In genomic region chr1:52059326-52059725, GRCh38 we compare ENCODE assay signal across 11 cellular contexts. TPM values are rescaled to one million over a fixed set of nuclear protein-coding genes. Genes with fewer than 3 reads are reported as not detected.
DNase-seq lines count a peak whose midpoint lies in the region; ATAC-seq lines count a peak whose summit lies in the region.
"Had no signal": no experiment of that assay in that cellular context is flagged by ENCODE, and none has a peak within 500 bp of the region (broad histone marks: within the 10 kb centered on the region; RNA-seq: fewer than 3 reads in every experiment).

No MANE protein-coding gene starts in this region.

- DNase-seq in astrocyte of the hippocampus (ENCODE audit: low read depth, low spot score) (peak; percentile 50), mesendoderm (peak; percentile 24), T-helper 9 cell (no peak)
- DNase-seq: activated CD8-positive, alpha-beta memory T cell treated with anti-CD3 and anti-CD28 coated beads, Interleukin-2, amount 50 U/mL, for 4 hours; left colon; NCI-H2171 treated with DMSO at 0.1 percent for 48 hours had no signal

- no peak overlapping the region for H3K18ac ChIP-seq in mesendoderm (ENCODE audit: low read length)

- H3K27ac Mint-ChIP-seq in stimulated activated memory B cell treated with anti-CD40 and anti-IgM and Interleukin-4, amounts not matched to agents 10 μg/mL and 1 μg/mL and 100 μg/mL, for 72 hours = no peak overlapping the region

- no peak overlapping the region for H3K4me3 ChIP-seq in BLaER1 treated with 17β-estradiol and CSF1 and Interleukin-3, amounts not matched to agents 10 nM and 100 nM
- no peak overlapping the region for H3K4me3 ChIP-seq in HUES6 (ENCODE audit: low read depth, low read length)
- H3K4me3 ChIP-seq in mesendoderm (ENCODE audit: low read length) = no peak overlapping the region

- H3K27me3 ChIP-seq in BLaER1 treated with 17β-estradiol and CSF1 and Interleukin-3, amounts not matched to agents 10 nM and 100 nM = no peaks in the 10 kb centered on the region
- H3K27me3 ChIP-seq in HUES6 (ENCODE audit: control insufficient read depth, insufficient read depth, low read length) (no peaks in the 10 kb centered on the region), mesendoderm (ENCODE audit: insufficient read depth, low read length, poor library complexity) (no peaks in the 10 kb centered on the region)

- no peaks in the 10 kb centered on the region for H3K27me3 Mint-ChIP-seq in stimulated activated memory B cell treated with anti-CD40 and anti-IgM and Interleukin-4, amounts not matched to agents 10 μg/mL and 1 μg/mL and 100 μg/mL, for 72 hours

- no peak overlapping the region for H4K5ac ChIP-seq in mesendoderm (ENCODE audit: low read length)

- H2BK5ac ChIP-seq in mesendoderm (ENCODE audit: low read length) = no peak overlapping the region

- no peak overlapping the region for H2BK15ac ChIP-seq in mesendoderm (replicated peaks; ENCODE audit: low read depth)

- H3K4me3 Mint-ChIP-seq in stimulated activated memory B cell treated with anti-CD40 and anti-IgM and Interleukin-4, amounts not matched to agents 10 μg/mL and 1 μg/mL and 100 μg/mL, for 72 hours = no peak overlapping the region

- peak overlapping the region in 1 of 11 experiments; percentile 27; a peak in 1 of 22 replicates for H3K9ac ChIP-seq in BLaER1 treated with 17β-estradiol and CSF1 and Interleukin-3, amounts not matched to agents 10 nM and 100 nM
- H3K9ac ChIP-seq in HUES6 (ENCODE audit: low read length) = no peak overlapping the region
- H3K9ac ChIP-seq in mesendoderm (ENCODE audit: low read length) = no peak overlapping the region

- H3K4me2 ChIP-seq in BLaER1 treated with 17β-estradiol and CSF1 and Interleukin-3, amounts not matched to agents 10 nM and 100 nM = peak overlapping the region; percentile 73 to 97 (median 91); a peak in 20 of 22 replicates
- no peak overlapping the region for H3K4me2 ChIP-seq in mesendoderm (ENCODE audit: low read length)

- H4K20me1 ChIP-seq in BLaER1 treated with 17β-estradiol and CSF1 and Interleukin-3, amounts not matched to agents 10 nM and 100 nM = peaks cover 40 to 72% (median 62%) of the 10 kb centered on the region in 11 experiments; a peak in 19 of 22 replicates

- peaks cover 32% of the 10 kb centered on the region for H3K79me2 ChIP-seq in mesendoderm (ENCODE audit: control insufficient read depth, insufficient read depth, low read length)

- no peaks in the 10 kb centered on the region for H3K9me3 ChIP-seq in BLaER1 treated with 17β-estradiol and CSF1 and Interleukin-3, amounts not matched to agents 10 nM and 100 nM (replicated peaks in 1 of 11)
- H3K9me3 ChIP-seq in HUES6 (ENCODE audit: control insufficient read depth, insufficient read depth, low read depth, low read length) = no peaks in the 10 kb centered on the region

- no peak overlapping the region for H3K4ac ChIP-seq in mesendoderm (ENCODE audit: low read depth, low read length)

- peak overlapping the region in 1 of 11 experiments; percentile 98; a peak in 1 of 22 replicates for H3K27ac ChIP-seq in BLaER1 treated with 17β-estradiol and CSF1 and Interleukin-3, amounts not matched to agents 10 nM and 100 nM
- H3K27ac ChIP-seq in HUES6 (ENCODE audit: low read depth, low read length) (peak overlapping the region; percentile 32; the same call in 1 of the 2 replicates), mesendoderm (ENCODE audit: low read depth, low read length) (no peak overlapping the region)

- no peak overlapping the region for H3K23ac ChIP-seq in mesendoderm (ENCODE audit: low read length)

- H3K9me3 Mint-ChIP-seq in stimulated activated memory B cell treated with anti-CD40 and anti-IgM and Interleukin-4, amounts not matched to agents 10 μg/mL and 1 μg/mL and 100 μg/mL, for 72 hours = no peaks in the 10 kb centered on the region

- peaks cover 14% of the 10 kb centered on the region for H3K79me1 ChIP-seq in mesendoderm (ENCODE audit: low read length)

- no peak overlapping the region for H4K8ac ChIP-seq in mesendoderm (ENCODE audit: low read depth, low read length)

- H3K4me1 Mint-ChIP-seq in stimulated activated memory B cell treated with anti-CD40 and anti-IgM and Interleukin-4, amounts not matched to agents 10 μg/mL and 1 μg/mL and 100 μg/mL, for 72 hours = peaks cover 32% of the 10 kb centered on the region

- H3K56ac ChIP-seq in mesendoderm (ENCODE audit: low read length) = no peak overlapping the region

- peaks cover 28% of the 10 kb centered on the region for H3K36me3 Mint-ChIP-seq in stimulated activated memory B cell treated with anti-CD40 and anti-IgM and Interleukin-4, amounts not matched to agents 10 μg/mL and 1 μg/mL and 100 μg/mL, for 72 hours

- no peak overlapping the region for H2AK5ac ChIP-seq in mesendoderm (ENCODE audit: low read length)

- no peak overlapping the region for H2BK120ac ChIP-seq in mesendoderm (ENCODE audit: low read depth, low read length)

- ATAC-seq in stimulated activated memory B cell treated with anti-CD40 and anti-IgM and Interleukin-4, amounts not matched to agents 10 μg/mL and 1 μg/mL and 100 μg/mL, for 72 hours = no peak
- ATAC-seq in HG03460 (IDR thresholded peaks at IDR 0.05; ENCODE audit: unreplicated experiment) (no peak), GM21423 (IDR thresholded peaks at IDR 0.05; ENCODE audit: unreplicated experiment) (no peak)
- ATAC-seq: left colon had no signal

- peaks cover 44 to 56% (median 55%) of the 10 kb centered on the region in 11 experiments for H3K36me3 ChIP-seq in BLaER1 treated with 17β-estradiol and CSF1 and Interleukin-3, amounts not matched to agents 10 nM and 100 nM
- peaks cover 42% of the 10 kb centered on the region for H3K36me3 ChIP-seq in HUES6 (ENCODE audit: control insufficient read depth, insufficient read depth, low read length)
- peaks cover 4% of the 10 kb centered on the region for H3K36me3 ChIP-seq in mesendoderm (ENCODE audit: control insufficient read depth, insufficient read depth, low read length)

- H3K4me1 ChIP-seq in BLaER1 treated with 17β-estradiol and CSF1 and Interleukin-3, amounts not matched to agents 10 nM and 100 nM = peaks cover 25 to 33% (median 29%) of the 10 kb centered on the region in 10 experiments
- peaks cover 14% of the 10 kb centered on the region; the same call in 1 of the 2 replicates for H3K4me1 ChIP-seq in HUES6 (ENCODE audit: control insufficient read depth, insufficient read depth, low read length)
- peaks cover 4% of the 10 kb centered on the region for H3K4me1 ChIP-seq in mesendoderm (ENCODE audit: control insufficient read depth, low read depth, low read length)

RNA-seq across cellular contexts. Expression of gene BTF3L4, which starts 3.2 kb away (rescaled TPM):
- polyA plus RNA-seq in mesendoderm (2013, experiment 1 of 2) = 101 TPM
- polyA plus RNA-seq in mesendoderm (2013, experiment 2 of 2) = 101 TPM

RNA-seq across cellular contexts. Expression of gene TXNDC12, which starts 4.3 kb away (rescaled TPM):
- polyA plus RNA-seq in mesendoderm (2013, experiment 1 of 2) = 152 TPM
- 149 TPM for polyA plus RNA-seq in mesendoderm (2013, experiment 2 of 2)

RNA-seq across cellular contexts. Expression of gene KTI12, which starts 25.7 kb away (rescaled TPM):
- polyA plus RNA-seq in mesendoderm (2013, experiment 1 of 2) = 9.4 TPM
- 9.2 TPM for polyA plus RNA-seq in mesendoderm (2013, experiment 2 of 2)
